9 cellular contexts compared by ENCODE assay signal in the genomic region with DNA sequence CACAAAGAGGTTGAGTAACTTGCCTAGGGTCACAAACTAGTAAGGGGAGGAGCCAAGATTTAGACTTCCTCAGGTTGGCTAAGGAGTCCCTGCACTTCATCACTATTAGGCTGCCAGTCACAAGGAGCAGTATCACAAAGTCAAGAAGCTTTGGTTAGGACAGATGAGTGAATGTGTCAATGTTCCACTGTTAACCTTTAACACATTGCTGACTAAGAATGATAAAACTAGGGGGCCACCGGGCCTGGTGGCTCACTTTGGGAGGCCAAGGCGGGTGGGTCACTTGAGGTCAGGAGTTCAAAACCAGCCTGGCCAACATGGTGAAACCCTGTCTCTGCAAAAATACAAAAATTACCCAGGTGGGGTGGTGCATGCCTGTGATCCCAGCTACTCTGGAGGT. TPM values are rescaled to one million over a fixed set of nuclear protein-coding genes. Genes with fewer than 3 reads are reported as not detected.
A peak's percentile ranks its signal among the peaks of the same experiment; 100 is the strongest.
DNase-seq lines count a peak whose midpoint lies in the region; ATAC-seq, FAIRE-seq and TF ChIP-seq lines count a peak whose summit lies in the region.
"Had no signal": no experiment of that assay in that cellular context is flagged by ENCODE, and none has a peak within 500 bp of the region (broad histone marks: within the 10 kb centered on the region; RNA-seq: fewer than 3 reads in every experiment).

No MANE protein-coding gene starts in this region.

- FAIRE-seq in A549 (lab: Jason Lieb, UNC), result no peak

- WGBS in A549 (ENCODE audit: missing lambda C conversion rate), result 35% methylated on average over 2 of the region's 2 CpGs
- 79 to 92% methylated on average over 2 of the region's 2 CpGs for WGBS in aorta, 2 donors

- no peak overlapping the region for H3K9ac ChIP-seq in SU-DHL-6 (ENCODE audit: low read length)

- H3K4me2 ChIP-seq in A549 (peak overlapping the region; percentile 12; the same call in 1 of the 3 replicates), SU-DHL-6 (ENCODE audit: low read depth, low read length, poor library complexity, severe bottlenecking) (no peak overlapping the region)

- DNase-seq in A549 (ENCODE audit: low read depth in 1 of 2, low spot score in 1 of 2) (no peak), hypothalamus (lab: John Stamatoyannopoulos, UW) (no peak), RKO (ENCODE audit: low spot score) (no peak), NCI-H345 treated with DMSO at 0.1 percent for 48 hours (lab: John Stamatoyannopoulos, UW; ENCODE audit: unreplicated experiment) (no peak), aorta (no peak)

- POLR2A ChIA-PET in A549 (lab: Yijun Ruan, JAX), result no interaction called here

- no peak for TF ChIP-seq RAD21 in A549 (conservative IDR thresholded peaks at IDR 0.05 in 1 of 2, IDR thresholded peaks at IDR 0.05 in 1 of 2)

- no peak overlapping the region for H2AFZ ChIP-seq in SU-DHL-6 (ENCODE audit: low read depth, low read length, severe bottlenecking)

- H4K20me1 ChIP-seq in SU-DHL-6 (ENCODE audit: low read depth, low read length), result peaks cover 16% of the 10 kb centered on the region

- H3K4me1 ChIP-seq in A549, result peaks cover 17% of the 10 kb centered on the region
- H3K4me1 ChIP-seq in aorta (ENCODE audit: control insufficient read depth in 1 of 2, insufficient read depth in 2 of 2, low read length in 2 of 2), result no peaks in the 10 kb centered on the region

- peaks cover 100% of the 10 kb centered on the region for H3K79me2 ChIP-seq in SU-DHL-6 (ENCODE audit: insufficient read depth, low read length)

- intact Hi-C loops in aorta (cut with DNase I), result no loop called here

- TF ChIP-seq EP300 in A549 (IDR thresholded peaks at IDR 0.05), result no peak

- TF ChIP-seq CTCF in A549 (IDR thresholded peaks at IDR 0.05) (no peak), SU-DHL-6 (IDR thresholded peaks at IDR 0.05; ENCODE audit: insufficient read depth, low read length, poor library complexity, severe bottlenecking) (no peak)

- no peak for TF ChIP-seq POLR2A in A549 (IDR thresholded peaks at IDR 0.05; ENCODE audit: low read length)

- H3K9me3 ChIP-seq in A549, result peaks cover 15% of the 10 kb centered on the region; the same call in 1 of the 3 replicates
- H3K9me3 ChIP-seq in SU-DHL-6 (ENCODE audit: insufficient read depth, low read length), result no peaks in the 10 kb centered on the region
- no peaks in the 10 kb centered on the region for H3K9me3 ChIP-seq in aorta (ENCODE audit: control insufficient read depth, low read length)

- no peak overlapping the region for H3K4me3 ChIP-seq in A549
- no peak overlapping the region for H3K4me3 ChIP-seq in SU-DHL-6 (ENCODE audit: insufficient read depth, low read length, poor library complexity, severe bottlenecking)
- H3K4me3 ChIP-seq in aorta (ENCODE audit: low read length in 2 of 2), result no peak overlapping the region

- no peaks in the 10 kb centered on the region for H3K9me2 ChIP-seq in SU-DHL-6 (replicated peaks; ENCODE audit: insufficient read depth, low read length)

- H3K27ac ChIP-seq in A549 (no peak overlapping the region), SU-DHL-6 (ENCODE audit: low read depth, low read length) (peak overlapping the region; percentile 61), aorta (ENCODE audit: low read depth in 1 of 2, low read length in 2 of 2) (no peak overlapping the region)

- H3K36me3 ChIP-seq in SU-DHL-6 (ENCODE audit: low read length) (peaks cover 20% of the 10 kb centered on the region), aorta (ENCODE audit: control insufficient read depth in 1 of 2, insufficient read depth in 2 of 2, low read length in 1 of 2) (no peaks in the 10 kb centered on the region)

- H3K27me3 ChIP-seq in SU-DHL-6 (ENCODE audit: low read length) (no peaks in the 10 kb centered on the region), aorta (ENCODE audit: control insufficient read depth in 1 of 2, insufficient read depth in 2 of 2, low read length in 1 of 2) (no peaks in the 10 kb centered on the region)

- ATAC-seq in A549 (no peak; a peak in 1 of 6 replicates), GM18870 (IDR thresholded peaks at IDR 0.05; ENCODE audit: unreplicated experiment) (peak; percentile 95), HG02885 (IDR thresholded peaks at IDR 0.05; ENCODE audit: poor library complexity, unreplicated experiment) (peak; percentile 71), aorta (ENCODE audit: low FRiP score) (no peak)
- ATAC-seq: HCT116 had no signal

- H3F3A ChIP-seq in SU-DHL-6 (ENCODE audit: insufficient read depth), result peaks cover 31% of the 10 kb centered on the region

- CTCF ChIA-PET in A549 (lab: Yijun Ruan, JAX), result interaction anchor here (0.5 to 1.2 kb wide), 5 partner anchors 14 to 174 kb away, joined by 3 to 4 read pairs (median 4); no protein-coding TSS in a partner anchor

TF ChIP-seq in A549, 52 proteins besides CTCF, POLR2A, EP300 and RAD21:
- TF ChIP-seq CHD4 (IDR thresholded peaks at IDR 0.05; ENCODE audit: borderline replicate concordance) (no peak), HDAC2 (IDR thresholded peaks at IDR 0.05) (no peak), HEYL (CRISPR knock-in tag; IDR thresholded peaks at IDR 0.05) (no peak), MYC (IDR thresholded peaks at IDR 0.05; ENCODE audit: borderline replicate concordance, low read length) (no peak)

RNA-seq across cellular contexts. Expression of a gene that starts 32.0 kb away (rescaled TPM):
- polyA plus RNA-seq in A549 (2011; rRNA removed), result 432 and 458 TPM in 2 replicates
- 66.4 and 75.8 TPM in 2 replicates for polyA plus RNA-seq in A549 (2012; cell fraction: cytosol; rRNA removed)
- polyA plus RNA-seq in A549 (2012; cell fraction: nucleus; rRNA removed), result 17.6 and 18.7 TPM in 2 replicates
- 197 to 215 TPM (median 199 TPM) in 3 replicates for polyA plus RNA-seq in A549 (2017; fragmentation: RNase III; extraction: RNeasy Plus Mini Kit Qiagen cat#74134 plus additional on column Dnase treatment)
- 159 and 220 TPM in 2 replicates for polyA minus RNA-seq in A549 (2011; rRNA and poly(A)+ RNA removed)
- total RNA-seq in aorta, result 100 to 1,000 TPM; 106 to 116 TPM
- polyA plus RNA-seq in aorta, result 10 to 100 TPM; 42.1 to 52.5 TPM

Comparison
In these comparisons a context has a peak if more than half of its experiments do, and no peak if none do; other contexts are left out.
1. ATAC-seq: peak in GM18870 (single experiment) and HG02885 (single experiment); none in A549 (0 of 2) and aorta (single experiment).